Comparison of ENCODE assay signal across 1 cellular context in the genomic region with DNA sequence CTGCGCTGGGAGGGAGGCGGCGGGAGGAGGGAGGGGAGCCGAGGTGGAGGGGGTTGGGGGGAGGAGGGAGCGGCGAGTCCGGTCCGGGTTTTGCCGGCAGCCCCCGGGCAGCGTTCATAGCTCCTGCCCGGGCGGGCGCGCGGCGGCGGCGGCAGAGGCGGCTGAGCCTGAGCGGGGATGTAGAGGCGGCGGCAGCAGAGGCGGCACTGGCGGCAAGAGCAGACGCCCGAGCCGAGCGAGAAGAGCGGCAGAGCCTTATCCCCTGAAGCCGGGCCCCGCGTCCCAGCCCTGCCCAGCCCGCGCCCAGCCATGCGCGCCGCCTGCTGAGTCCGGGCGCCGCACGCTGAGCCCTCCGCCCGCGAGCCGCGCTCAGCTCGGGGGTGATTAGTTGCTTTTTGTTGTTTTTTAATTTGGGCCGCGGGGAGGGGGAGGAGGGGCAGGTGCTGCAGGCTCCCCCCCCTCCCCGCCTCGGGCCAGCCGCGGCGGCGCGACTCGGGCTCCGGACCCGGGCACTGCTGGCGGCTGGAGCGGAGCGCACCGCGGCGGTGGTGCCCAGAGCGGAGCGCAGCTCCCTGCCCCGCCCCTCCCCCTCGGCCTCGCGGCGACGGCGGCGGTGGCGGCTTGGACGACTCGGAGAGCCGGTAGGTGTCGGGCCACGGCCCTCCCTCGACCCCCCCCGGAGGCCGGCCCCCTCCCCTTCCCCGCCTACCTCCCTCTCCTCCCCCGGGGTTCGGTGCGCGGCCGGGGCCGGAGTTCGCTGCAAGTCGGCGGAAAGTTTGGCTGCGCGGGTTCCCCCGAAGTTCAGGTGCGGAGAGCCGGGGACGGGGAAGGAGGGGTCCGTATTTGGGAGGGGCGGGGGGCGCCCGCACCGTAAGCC.
TF ChIP-seq lines count a peak whose summit lies in the region.

CXXC5 (plus strand) TSS at position 145 of the 877 bp plus-strand sequence. CDS start 32,175 bp downstream, outside the sequence.

TF ChIP-seq in SK-N-SH treated with all-trans-retinoic acid at 6 μM for 48 hours, 23 proteins besides CTCF, POLR2A, EP300 and RAD21 (continued from another document):
- TF ChIP-seq, protein P1, sequence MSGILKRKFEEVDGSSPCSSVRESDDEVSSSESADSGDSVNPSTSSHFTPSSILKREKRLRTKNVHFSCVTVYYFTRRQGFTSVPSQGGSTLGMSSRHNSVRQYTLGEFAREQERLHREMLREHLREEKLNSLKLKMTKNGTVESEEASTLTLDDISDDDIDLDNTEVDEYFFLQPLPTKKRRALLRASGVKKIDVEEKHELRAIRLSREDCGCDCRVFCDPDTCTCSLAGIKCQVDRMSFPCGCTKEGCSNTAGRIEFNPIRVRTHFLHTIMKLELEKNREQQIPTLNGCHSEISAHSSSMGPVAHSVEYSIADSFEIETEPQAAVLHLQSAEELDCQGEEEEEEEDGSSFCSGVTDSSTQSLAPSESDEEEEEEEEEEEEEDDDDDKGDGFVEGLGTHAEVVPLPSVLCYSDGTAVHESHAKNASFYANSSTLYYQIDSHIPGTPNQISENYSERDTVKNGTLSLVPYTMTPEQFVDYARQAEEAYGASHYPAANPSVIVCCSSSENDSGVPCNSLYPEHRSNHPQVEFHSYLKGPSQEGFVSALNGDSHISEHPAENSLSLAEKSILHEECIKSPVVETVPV (CRISPR knock-in tag; IDR thresholded peaks at IDR 0.05) = no peak
- no peak for TF ChIP-seq ZNF8 (CRISPR knock-in tag; IDR thresholded peaks at IDR 0.05)
- no peak for TF ChIP-seq ZFP3 (CRISPR knock-in tag; IDR thresholded peaks at IDR 0.05)
